ENCODE assay signal across 13 cellular contexts in the genomic region with DNA sequence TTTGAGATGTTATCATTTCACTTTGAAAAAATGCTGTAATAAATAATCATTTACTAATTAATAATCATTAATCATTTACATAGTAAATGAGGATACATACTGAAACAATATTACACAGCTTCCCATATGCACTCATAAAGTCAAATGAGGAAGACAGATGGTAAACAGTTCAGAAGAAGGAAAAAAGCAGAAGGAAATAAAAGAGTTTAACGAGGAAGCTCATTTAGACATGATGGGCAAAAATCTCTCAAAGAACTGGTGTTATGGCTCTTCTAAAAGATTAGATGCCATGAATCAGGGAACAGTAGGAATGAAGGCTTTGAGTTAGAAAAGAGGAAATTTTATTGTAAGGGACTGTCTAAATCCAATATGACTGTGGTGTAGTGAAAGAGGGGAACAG.
"Had no signal": no experiment of that assay in that cellular context is flagged by ENCODE, and none has a peak within 500 bp of the region (broad histone marks: within the 10 kb centered on the region; RNA-seq: fewer than 3 reads in every experiment).

No MANE protein-coding gene starts in this region.

- H3K4me1 Mint-ChIP-seq: activated CD4-positive, alpha-beta T cell treated with anti-CD3 and anti-CD28 coated beads for 36 hours; neural crest cell had no signal

- H3K36me3 Mint-ChIP-seq: activated CD4-positive, alpha-beta memory T cell treated with anti-CD3 and anti-CD28 coated beads for 36 hours had no signal

- H3K4me1 ChIP-seq: adrenal gland, pancreas had no signal

- H3K36me3 ChIP-seq: adrenal gland, pancreas had no signal

- H3K4me3 Mint-ChIP-seq: activated CD4-positive, alpha-beta memory T cell treated with anti-CD3 and anti-CD28 coated beads for 36 hours; activated CD4-positive, alpha-beta T cell treated with anti-CD3 and anti-CD28 coated beads for 36 hours; activated CD8-positive, alpha-beta memory T cell treated with anti-CD3 and anti-CD28 coated beads, Interleukin-2, amount 10 ng/mL, durations not matched to agents 7 days and 5 days; activated naive CD4-positive, alpha-beta T cell treated with anti-CD3 and anti-CD28 coated beads, Interleukin-2, amount 10 ng/mL, durations not matched to agents 7 days and 5 days; activated T-cell treated with anti-CD3 and anti-CD28 coated beads, Interleukin-2, amount 50 U/mL, for 24 hours; neural crest cell had no signal

- H3K27ac ChIP-seq: adrenal gland, dorsolateral prefrontal cortex, pancreas had no signal

- H3K27me3 Mint-ChIP-seq: activated CD4-positive, alpha-beta memory T cell treated with anti-CD3 and anti-CD28 coated beads for 36 hours; activated CD4-positive, alpha-beta T cell treated with anti-CD3 and anti-CD28 coated beads for 36 hours; activated CD8-positive, alpha-beta memory T cell treated with anti-CD3 and anti-CD28 coated beads, Interleukin-2, amount 10 ng/mL, durations not matched to agents 7 days and 5 days; activated naive CD4-positive, alpha-beta T cell treated with anti-CD3 and anti-CD28 coated beads, Interleukin-2, amount 10 ng/mL, durations not matched to agents 7 days and 5 days; activated T-cell treated with anti-CD3 and anti-CD28 coated beads, Interleukin-2, amount 50 U/mL, for 24 hours had no signal

- ATAC-seq: activated CD4-positive, alpha-beta T cell treated with anti-CD3 and anti-CD28 coated beads for 36 hours; activated CD8-positive, alpha-beta memory T cell treated with anti-CD3 and anti-CD28 coated beads, Interleukin-2, amount 10 ng/mL, durations not matched to agents 7 days and 5 days; left lobe of liver; pancreas had no signal

- DNase-seq: activated CD4-positive, alpha-beta memory T cell treated with anti-CD3 and anti-CD28 coated beads for 36 hours; activated CD4-positive, alpha-beta T cell treated with anti-CD3 and anti-CD28 coated beads for 36 hours; activated CD8-positive, alpha-beta memory T cell treated with anti-CD3 and anti-CD28 coated beads, Interleukin-2, amount 10 ng/mL, durations not matched to agents 7 days and 5 days; activated naive CD4-positive, alpha-beta T cell treated with anti-CD3 and anti-CD28 coated beads, Interleukin-2, amount 10 ng/mL, durations not matched to agents 7 days and 5 days; activated T-cell treated with anti-CD3 and anti-CD28 coated beads, Interleukin-2, amount 50 U/mL, for 24 hours; adrenal gland; dorsolateral prefrontal cortex; pancreas; stimulated activated CD4-positive, alpha-beta T cell treated with anti-CD3 and anti-CD28 coated beads, Interleukin-12 subunit alpha, Interleukin-12 subunit beta, amount 100 ng/mL, for 4 hours; stimulated activated CD4-positive, alpha-beta T cell treated with anti-CD3 and anti-CD28 coated beads, Interleukin-2, amount 100 ng/mL, for 24 hours; T-helper 9 cell had no signal

- H3K9me3 ChIP-seq: adrenal gland, pancreas had no signal

- H3K27me3 ChIP-seq: adrenal gland, dorsolateral prefrontal cortex, pancreas had no signal

- H3K27ac Mint-ChIP-seq: activated CD4-positive, alpha-beta memory T cell treated with anti-CD3 and anti-CD28 coated beads for 36 hours; activated CD4-positive, alpha-beta T cell treated with anti-CD3 and anti-CD28 coated beads for 36 hours; activated CD8-positive, alpha-beta memory T cell treated with anti-CD3 and anti-CD28 coated beads, Interleukin-2, amount 10 ng/mL, durations not matched to agents 7 days and 5 days; activated naive CD4-positive, alpha-beta T cell treated with anti-CD3 and anti-CD28 coated beads, Interleukin-2, amount 10 ng/mL, durations not matched to agents 7 days and 5 days; activated T-cell treated with anti-CD3 and anti-CD28 coated beads, Interleukin-2, amount 50 U/mL, for 24 hours had no signal

- H3K9me3 Mint-ChIP-seq: neural crest cell had no signal

- H3K4me3 ChIP-seq: adrenal gland, dorsolateral prefrontal cortex, pancreas had no signal
